ENCODE assay signal across 10 cellular contexts in the genomic region with DNA sequence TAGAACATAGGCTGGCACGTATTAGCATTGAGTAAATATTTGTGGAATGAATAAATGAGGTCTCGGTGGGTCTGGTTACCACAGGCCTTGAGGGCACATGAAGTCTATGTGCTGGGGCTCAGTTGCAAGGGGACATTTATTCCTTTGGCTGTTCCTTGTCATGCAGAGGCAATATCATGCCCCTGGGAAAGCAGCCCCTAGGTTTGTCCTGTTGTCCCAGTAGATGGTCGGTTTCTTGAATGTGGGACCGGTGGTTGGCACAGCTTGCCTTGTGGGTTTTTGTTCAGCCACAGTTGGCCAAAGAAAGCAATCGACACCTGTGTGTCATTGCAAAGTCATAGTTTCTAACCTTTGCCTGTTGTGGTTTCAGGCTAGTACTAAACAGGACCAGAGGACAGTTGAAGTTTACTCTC.
A peak's percentile ranks its signal among the peaks of the same experiment; 100 is the strongest.
DNase-seq lines count a peak whose midpoint lies in the region; ATAC-seq and TF ChIP-seq lines count a peak whose summit lies in the region.
"Had no signal": no experiment of that assay in that cellular context is flagged by ENCODE, and none has a peak within 500 bp of the region (broad histone marks: within the 10 kb centered on the region; RNA-seq: fewer than 3 reads in every experiment).

No MANE protein-coding gene starts in this region.

- H3K4me3 ChIP-seq in epithelial cell of esophagus (ENCODE audit: low read length) = no peak overlapping the region

- ATAC-seq in GM18907 (IDR thresholded peaks at IDR 0.05; ENCODE audit: unreplicated experiment) (peak; percentile 86), GM21723 (IDR thresholded peaks at IDR 0.05; ENCODE audit: unreplicated experiment) (peak; percentile 93), HG03469 (IDR thresholded peaks at IDR 0.05; ENCODE audit: unreplicated experiment) (peak; percentile 67)

- TF ChIP-seq CTCF in epithelial cell of esophagus (IDR thresholded peaks at IDR 0.05; ENCODE audit: insufficient read depth, low read depth, low read length, missing control alignments) = no peak

- DNase-seq in epithelial cell of esophagus (ENCODE audit: low read depth) (peak; percentile 6), T-helper 9 cell (no peak), NCI-H2227 treated with DMSO at 0.1 percent for 48 hours (lab: John Stamatoyannopoulos, UW) (no peak), AG08395 (ENCODE audit: low spot score) (no peak), SW 1271 (lab: John Stamatoyannopoulos, UW) (no peak)
- DNase-seq: activated naive CD4-positive, alpha-beta T cell treated with anti-CD3 and anti-CD28 coated beads for 36 hours; naive B cell had no signal
